ENCODE assay signal across 10 cellular contexts in genomic region chr11:46305295-46305694, GRCh38. TPM values are rescaled to one million over a fixed set of nuclear protein-coding genes. Genes with fewer than 3 reads are reported as not detected.
DNase-seq lines count a peak whose midpoint lies in the region; ATAC-seq and TF ChIP-seq lines count a peak whose summit lies in the region.
"Had no signal": no experiment of that assay in that cellular context is flagged by ENCODE, and none has a peak within 500 bp of the region (broad histone marks: within the 10 kb centered on the region; RNA-seq: fewer than 3 reads in every experiment).

No MANE protein-coding gene starts in this region.

- POLR2A ChIA-PET in AG04450 (lab: Yijun Ruan, JAX) = interaction anchor here (1.3 kb wide), 1 partner anchor 9 kb away, joined by 4 read pairs; no protein-coding TSS in a partner anchor
- POLR2A ChIA-PET in OCI-LY7 (lab: Charles Lee) = no interaction called here

- no peak for DNase-seq in AG04450 (ENCODE audit: low read depth, low spot score)
- DNase-seq in GM23248 = peak; percentile 61
- peak; percentile 37 for DNase-seq in OCI-LY7 (ENCODE audit: low spot score)
- no peak for DNase-seq in NCI-H2081 (lab: John Stamatoyannopoulos, UW)
- no peak for DNase-seq in MM.1S
- no peak for DNase-seq in tibial artery
- DNase-seq: effector memory CD8-positive, alpha-beta T cell had no signal

- H3K4me1 ChIP-seq in GM23248 (ENCODE audit: insufficient read depth) = peaks cover 23% of the 10 kb centered on the region
- peaks cover 6% of the 10 kb centered on the region for H3K4me1 ChIP-seq in OCI-LY7 (ENCODE audit: insufficient read depth, low read length, poor library complexity, severe bottlenecking)
- H3K4me1 ChIP-seq in MM.1S (ENCODE audit: low read length) = peaks cover under 1% of the 10 kb centered on the region; the same call in 1 of the 2 replicates
- H3K4me1 ChIP-seq in tibial artery = no peaks in the 10 kb centered on the region

- 76 to 79% methylated on average over 6 of the region's 6 CpGs for WGBS in GM23248 (ENCODE audit: low coverage in 1 of 2, low lambda C conversion rate in 2 of 2, missing lambda C conversion rate in 2 of 2), 2 experiments

- no peak overlapping the region for H2AFZ ChIP-seq in GM23248
- 0 out of 2 replicates have a peak overlapping the region, but pooled peaks have one; percentile 36 for H2AFZ ChIP-seq in OCI-LY7 (ENCODE audit: low read length)
- no peak overlapping the region for H2AFZ ChIP-seq in MM.1S (ENCODE audit: low read length)

- H3K4me2 ChIP-seq in GM23248 (ENCODE audit: unreplicated experiment) = no peak overlapping the region
- H3K4me2 ChIP-seq in OCI-LY7 (ENCODE audit: low read length) = no peak overlapping the region
- no peak overlapping the region for H3K4me2 ChIP-seq in MM.1S (ENCODE audit: low read depth, low read length)

- H4K20me1 ChIP-seq in GM23248 (ENCODE audit: insufficient read depth) (no peaks in the 10 kb centered on the region), OCI-LY7 (ENCODE audit: insufficient read depth, low read length) (no peaks in the 10 kb centered on the region), MM.1S (ENCODE audit: insufficient read depth, low read length) (no peaks in the 10 kb centered on the region)

- BruUV-seq in OCI-LY7 (replicated peaks; lab: Mats Ljungman, UMichigan) = no TSS peak

- H3F3A ChIP-seq in GM23248 (ENCODE audit: insufficient read depth) (peaks cover 34% of the 10 kb centered on the region), MM.1S (ENCODE audit: insufficient read depth, low read length) (0 out of 2 replicates have a peak, but pooled peaks cover 4% of the 10 kb centered on the region)

- H3K36me3 Mint-ChIP-seq in dendritic cell treated with granulocyte-macrophage colony-stimulating factor and Interleukin-4, amounts not matched to agents 40 ng/mL and 50 ng/mL, for 4 days (ENCODE audit: low read depth) = no peaks in the 10 kb centered on the region

- H3K27ac ChIP-seq in AG04450 (ENCODE audit: low read depth, low read length) (peak overlapping the region; percentile 57), GM23248 (no peak overlapping the region), OCI-LY7 (ENCODE audit: low read depth, low read length, poor library complexity, severe bottlenecking) (no peak overlapping the region), MM.1S (ENCODE audit: low read length) (no peak overlapping the region), tibial artery (no peak overlapping the region)
- H3K27ac ChIP-seq: VCaP had no signal

- TF ChIP-seq CTCF in AG04450 (IDR thresholded peaks at IDR 0.05; ENCODE audit: low read depth, low read length) (no peak), OCI-LY7 (conservative IDR thresholded peaks at IDR 0.05; ENCODE audit: low read length) (0 out of 2 replicates have a peak, but pooled peaks have one; percentile 21), MM.1S (IDR thresholded peaks at IDR 0.05; ENCODE audit: low read length) (no peak), tibial artery (IDR thresholded peaks at IDR 0.05) (no peak)

- CTCF ChIA-PET in AG04450 (lab: Charles Lee) = interaction anchor here (7.1 kb wide), 1 partner anchor 65 kb away, joined by 190 read pairs; no protein-coding TSS in a partner anchor
- CTCF ChIA-PET in OCI-LY7 (lab: Charles Lee; ENCODE audit: unreplicated experiment) = no interaction called here

- H3K27me3 ChIP-seq in AG04450 (ENCODE audit: control insufficient read depth, insufficient read depth, low read length) (no peaks in the 10 kb centered on the region), GM23248 (replicated peaks; ENCODE audit: insufficient read depth) (no peaks in the 10 kb centered on the region), MM.1S (replicated peaks; ENCODE audit: insufficient read depth, low read length) (no peaks in the 10 kb centered on the region; the same call in 1 of the 2 replicates), tibial artery (peaks cover 0 to 6% of the 10 kb centered on the region in 2 donors)

- peaks cover 27% of the 10 kb centered on the region; the same call in 1 of the 2 replicates for H3K36me3 ChIP-seq in GM23248 (ENCODE audit: low read depth)
- H3K36me3 ChIP-seq in OCI-LY7 (ENCODE audit: insufficient read depth, low read length) = no peaks in the 10 kb centered on the region
- H3K36me3 ChIP-seq in MM.1S (replicated peaks; ENCODE audit: insufficient read depth, low read length) = no peaks in the 10 kb centered on the region
- no peaks in the 10 kb centered on the region for H3K36me3 ChIP-seq in tibial artery

- H3K9me3 ChIP-seq in AG04450 (ENCODE audit: control insufficient read depth, insufficient read depth, low read length) (no peaks in the 10 kb centered on the region), GM23248 (ENCODE audit: low read depth) (no peaks in the 10 kb centered on the region), OCI-LY7 (ENCODE audit: low read length) (no peaks in the 10 kb centered on the region), MM.1S (replicated peaks; ENCODE audit: insufficient read depth, low read length) (no peaks in the 10 kb centered on the region), tibial artery (no peaks in the 10 kb centered on the region)

- intact Hi-C loops in OCI-LY7 (cut with micrococcal nuclease; ENCODE audit: unreplicated experiment) (no loop called here), tibial artery (cut with DNase I; ENCODE audit: low total_unique reads) (no loop called here)
- intact Hi-C loops in dendritic cell treated with granulocyte-macrophage colony-stimulating factor and Interleukin-4, amounts not matched to agents 40 ng/mL and 50 ng/mL, for 4 days (cut with micrococcal nuclease) = no loop called here

- no peak for ATAC-seq in HG02642 (IDR thresholded peaks at IDR 0.05; ENCODE audit: poor library complexity, unreplicated experiment)
- ATAC-seq: effector memory CD8-positive, alpha-beta T cell had no signal

- H3K4me1 Mint-ChIP-seq in dendritic cell treated with granulocyte-macrophage colony-stimulating factor and Interleukin-4, amounts not matched to agents 40 ng/mL and 50 ng/mL, for 4 days (ENCODE audit: low read depth) = peaks cover 42% of the 10 kb centered on the region

- no peak overlapping the region for H3K9ac ChIP-seq in GM23248
- no peak overlapping the region for H3K9ac ChIP-seq in MM.1S (ENCODE audit: low read length)

- no peaks in the 10 kb centered on the region for H3K9me3 Mint-ChIP-seq in dendritic cell treated with granulocyte-macrophage colony-stimulating factor and Interleukin-4, amounts not matched to agents 40 ng/mL and 50 ng/mL, for 4 days
- H3K9me3 Mint-ChIP-seq: effector memory CD8-positive, alpha-beta T cell had no signal

- peaks cover 5% of the 10 kb centered on the region for H3K27me3 Mint-ChIP-seq in dendritic cell treated with granulocyte-macrophage colony-stimulating factor and Interleukin-4, amounts not matched to agents 40 ng/mL and 50 ng/mL, for 4 days

- H3K79me2 ChIP-seq in GM23248 (ENCODE audit: insufficient read depth) (peaks cover 83% of the 10 kb centered on the region), OCI-LY7 (ENCODE audit: insufficient read depth, low read depth, low read length) (no peaks in the 10 kb centered on the region), MM.1S (ENCODE audit: low read length) (no peaks in the 10 kb centered on the region)

- H3K4me3 ChIP-seq in AG04450 (ENCODE audit: low read depth, low read length) = no peak overlapping the region
- H3K4me3 ChIP-seq in GM23248 = no peak overlapping the region
- H3K4me3 ChIP-seq in OCI-LY7 (ENCODE audit: low read depth, low read length, poor library complexity, severe bottlenecking) = no peak overlapping the region
- no peak overlapping the region for H3K4me3 ChIP-seq in MM.1S (ENCODE audit: low read length)
- no peak overlapping the region for H3K4me3 ChIP-seq in tibial artery

- peak overlapping the region; percentile 56 for H3K27ac Mint-ChIP-seq in dendritic cell treated with granulocyte-macrophage colony-stimulating factor and Interleukin-4, amounts not matched to agents 40 ng/mL and 50 ng/mL, for 4 days
- H3K27ac Mint-ChIP-seq: effector memory CD8-positive, alpha-beta T cell had no signal

- H3K9me2 ChIP-seq in GM23248 (ENCODE audit: insufficient read depth) (no peaks in the 10 kb centered on the region), OCI-LY7 (ENCODE audit: insufficient read depth, low read length) (no peaks in the 10 kb centered on the region), MM.1S (replicated peaks; ENCODE audit: insufficient read depth, low read length) (no peaks in the 10 kb centered on the region)

- no peak overlapping the region for H3K4me3 Mint-ChIP-seq in dendritic cell treated with granulocyte-macrophage colony-stimulating factor and Interleukin-4, amounts not matched to agents 40 ng/mL and 50 ng/mL, for 4 days
- H3K4me3 Mint-ChIP-seq: effector memory CD8-positive, alpha-beta T cell had no signal

- in situ Hi-C loops in GM23248 (cut with MboI) = no loop called here

RNA-seq across cellular contexts. Expression of gene CREB3L1, which starts 27.8 kb away (rescaled TPM):
- polyA plus RNA-seq in AG04450 (2011; rRNA removed) (24.2 and 33.2 TPM in 2 replicates), GM23248 (2016; fragmentation: Nextera tagmentation; extraction: Ambion mirVana) (146 and 151 TPM in 2 replicates)
- 57.6 and 90.1 TPM in 2 replicates for polyA minus RNA-seq in AG04450 (2011; rRNA and poly(A)+ RNA removed)
- 29.6 and 37.7 TPM in 2 replicates for total RNA-seq in GM23248 (2014; rRNA removed; shearing (Covaris generic))
- total RNA-seq in OCI-LY7 (2014; rRNA removed; shearing (Covaris generic)) = not detected in 2 replicates
- total RNA-seq in OCI-LY7 (2022) = 0.15 and 0.17 TPM in 2 replicates

RNA-seq across cellular contexts. Expression of gene DGKZ, which starts 42.0 kb away (rescaled TPM):
- polyA plus RNA-seq in AG04450 (2011; rRNA removed) = 15.8 and 23.2 TPM in 2 replicates
- 28.1 and 32.6 TPM in 2 replicates for polyA minus RNA-seq in AG04450 (2011; rRNA and poly(A)+ RNA removed)
- total RNA-seq in GM23248 (2014; rRNA removed; shearing (Covaris generic)) = 50.7 and 62.7 TPM in 2 replicates
- polyA plus RNA-seq in GM23248 (2016; fragmentation: Nextera tagmentation; extraction: Ambion mirVana) = 21.4 and 23.9 TPM in 2 replicates
- total RNA-seq in OCI-LY7 (2014; rRNA removed; shearing (Covaris generic)) = 110 and 134 TPM in 2 replicates
- 141 and 163 TPM in 2 replicates for total RNA-seq in OCI-LY7 (2022)

Comparison
In these comparisons a context has a peak if more than half of its experiments do, and no peak if none do; other contexts are left out.
1. DNase-seq: peak in GM23248 (single experiment) and OCI-LY7 (single experiment); none in AG04450 (single experiment), NCI-H2081 (0 of 2), MM.1S (single experiment) and tibial artery (0 of 2).
2. RNA of gene CREB3L1, which starts 27.8 kb away (total RNA-seq): 29.6 to 37.7 TPM in GM23248; 0.15 to 0.17 TPM in OCI-LY7; every median in the first group is over 10 times any median in the second.